1 cellular context compared by ENCODE assay signal in genomic region chr17:41615454-41615853, GRCh38.
TF ChIP-seq lines count a peak whose summit lies in the region.

No MANE protein-coding gene starts in this region.

TF ChIP-seq in WTC11, 78 proteins besides CTCF, POLR2A, EP300 and RAD21 (continued from another document):
- no peak for TF ChIP-seq RELA (CRISPR knock-in tag; IDR thresholded peaks at IDR 0.05; ENCODE audit: borderline replicate concordance)
- TF ChIP-seq TEAD1 (CRISPR knock-in tag; IDR thresholded peaks at IDR 0.05), result no peak
- no peak for TF ChIP-seq ZBTB43 (CRISPR knock-in tag; IDR thresholded peaks at IDR 0.05)
- TF ChIP-seq MXD4 (CRISPR knock-in tag; IDR thresholded peaks at IDR 0.05; ENCODE audit: borderline replicate concordance), result no peak
- no peak for TF ChIP-seq TCF7 (CRISPR knock-in tag; IDR thresholded peaks at IDR 0.05; ENCODE audit: low read depth)
- TF ChIP-seq ARID4B (CRISPR knock-in tag; IDR thresholded peaks at IDR 0.05; ENCODE audit: borderline replicate concordance), result no peak
